In genomic region chr9:121249563-121249962, GRCh38 we compare ENCODE assay signal across 1 cellular context.
TF ChIP-seq lines count a peak whose summit lies in the region.

No MANE protein-coding gene starts in this region.

TF ChIP-seq in GM23338, 12 proteins besides CTCF, POLR2A, EP300 and RAD21 (continued from another document):
- TF ChIP-seq, protein P1, sequence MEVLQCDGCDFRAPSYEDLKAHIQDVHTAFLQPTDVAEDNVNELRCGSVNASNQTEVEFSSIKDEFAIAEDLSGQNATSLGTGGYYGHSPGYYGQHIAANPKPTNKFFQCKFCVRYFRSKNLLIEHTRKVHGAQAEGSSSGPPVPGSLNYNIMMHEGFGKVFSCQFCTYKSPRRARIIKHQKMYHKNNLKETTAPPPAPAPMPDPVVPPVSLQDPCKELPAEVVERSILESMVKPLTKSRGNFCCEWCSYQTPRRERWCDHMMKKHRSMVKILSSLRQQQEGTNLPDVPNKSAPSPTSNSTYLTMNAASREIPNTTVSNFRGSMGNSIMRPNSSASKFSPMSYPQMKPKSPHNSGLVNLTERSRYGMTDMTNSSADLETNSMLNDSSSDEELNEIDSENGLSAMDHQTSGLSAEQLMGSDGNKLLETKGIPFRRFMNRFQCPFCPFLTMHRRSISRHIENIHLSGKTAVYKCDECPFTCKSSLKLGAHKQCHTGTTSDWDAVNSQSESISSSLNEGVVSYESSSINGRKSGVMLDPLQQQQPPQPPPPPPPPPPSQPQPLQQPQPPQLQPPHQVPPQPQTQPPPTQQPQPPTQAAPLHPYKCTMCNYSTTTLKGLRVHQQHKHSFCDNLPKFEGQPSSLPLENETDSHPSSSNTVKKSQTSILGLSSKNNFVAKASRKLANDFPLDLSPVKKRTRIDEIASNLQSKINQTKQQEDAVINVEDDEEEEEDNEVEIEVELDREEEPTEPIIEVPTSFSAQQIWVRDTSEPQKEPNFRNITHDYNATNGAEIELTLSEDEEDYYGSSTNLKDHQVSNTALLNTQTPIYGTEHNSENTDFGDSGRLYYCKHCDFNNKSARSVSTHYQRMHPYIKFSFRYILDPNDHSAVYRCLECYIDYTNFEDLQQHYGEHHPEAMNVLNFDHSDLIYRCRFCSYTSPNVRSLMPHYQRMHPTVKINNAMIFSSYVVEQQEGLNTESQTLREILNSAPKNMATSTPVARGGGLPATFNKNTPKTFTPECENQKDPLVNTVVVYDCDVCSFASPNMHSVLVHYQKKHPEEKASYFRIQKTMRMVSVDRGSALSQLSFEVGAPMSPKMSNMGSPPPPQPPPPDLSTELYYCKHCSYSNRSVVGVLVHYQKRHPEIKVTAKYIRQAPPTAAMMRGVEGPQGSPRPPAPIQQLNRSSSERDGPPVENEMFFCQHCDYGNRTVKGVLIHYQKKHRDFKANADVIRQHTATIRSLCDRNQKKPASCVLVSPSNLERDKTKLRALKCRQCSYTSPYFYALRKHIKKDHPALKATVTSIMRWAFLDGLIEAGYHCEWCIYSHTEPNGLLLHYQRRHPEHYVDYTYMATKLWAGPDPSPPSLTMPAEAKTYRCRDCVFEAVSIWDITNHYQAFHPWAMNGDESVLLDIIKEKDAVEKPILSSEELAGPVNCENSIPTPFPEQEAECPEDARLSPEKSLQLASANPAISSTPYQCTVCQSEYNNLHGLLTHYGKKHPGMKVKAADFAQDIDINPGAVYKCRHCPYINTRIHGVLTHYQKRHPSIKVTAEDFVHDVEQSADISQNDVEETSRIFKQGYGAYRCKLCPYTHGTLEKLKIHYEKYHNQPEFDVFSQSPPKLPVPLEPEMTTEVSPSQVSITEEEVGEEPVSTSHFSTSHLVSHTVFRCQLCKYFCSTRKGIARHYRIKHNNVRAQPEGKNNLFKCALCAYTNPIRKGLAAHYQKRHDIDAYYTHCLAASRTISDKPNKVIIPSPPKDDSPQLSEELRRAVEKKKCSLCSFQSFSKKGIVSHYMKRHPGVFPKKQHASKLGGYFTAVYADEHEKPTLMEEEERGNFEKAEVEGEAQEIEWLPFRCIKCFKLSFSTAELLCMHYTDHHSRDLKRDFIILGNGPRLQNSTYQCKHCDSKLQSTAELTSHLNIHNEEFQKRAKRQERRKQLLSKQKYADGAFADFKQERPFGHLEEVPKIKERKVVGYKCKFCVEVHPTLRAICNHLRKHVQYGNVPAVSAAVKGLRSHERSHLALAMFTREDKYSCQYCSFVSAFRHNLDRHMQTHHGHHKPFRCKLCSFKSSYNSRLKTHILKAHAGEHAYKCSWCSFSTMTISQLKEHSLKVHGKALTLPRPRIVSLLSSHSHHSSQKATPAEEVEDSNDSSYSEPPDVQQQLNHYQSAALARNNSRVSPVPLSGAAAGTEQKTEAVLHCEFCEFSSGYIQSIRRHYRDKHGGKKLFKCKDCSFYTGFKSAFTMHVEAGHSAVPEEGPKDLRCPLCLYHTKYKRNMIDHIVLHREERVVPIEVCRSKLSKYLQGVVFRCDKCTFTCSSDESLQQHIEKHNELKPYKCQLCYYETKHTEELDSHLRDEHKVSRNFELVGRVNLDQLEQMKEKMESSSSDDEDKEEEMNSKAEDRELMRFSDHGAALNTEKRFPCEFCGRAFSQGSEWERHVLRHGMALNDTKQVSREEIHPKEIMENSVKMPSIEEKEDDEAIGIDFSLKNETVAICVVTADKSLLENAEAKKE (CRISPR knock-in tag; IDR thresholded peaks at IDR 0.05), result no peak
- TF ChIP-seq EZH2 (IDR thresholded peaks at IDR 0.05; ENCODE audit: low read depth, unreplicated experiment), result no peak
- no peak for TF ChIP-seq EZH2phosphoT487 (IDR thresholded peaks at IDR 0.05; ENCODE audit: unreplicated experiment)
